Comparison of ENCODE assay signal across 8 cellular contexts in genomic region chr14:65287264-65288131, GRCh38.
A peak's percentile ranks its signal among the peaks of the same experiment; 100 is the strongest.
DNase-seq lines count a peak whose midpoint lies in the region; ATAC-seq and TF ChIP-seq lines count a peak whose summit lies in the region.

No MANE protein-coding gene starts in this region.

- intact Hi-C loops in left colon (cut with DNase I, micrococcal nuclease): no loop called here
- intact Hi-C loops in upper lobe of right lung (cut with DNase I): no loop called here

- no peak overlapping the region for H3K4me3 ChIP-seq in upper lobe of right lung

- DNase-seq in activated CD4-positive, alpha-beta T cell treated with anti-CD3 and anti-CD28 coated beads, Interleukin-2, amount 50 U/mL, for 1 hour: peak; percentile 36
- DNase-seq in left colon: peak in 1 of 2 donors; percentile 33
- no peak for DNase-seq in upper lobe of right lung
- DNase-seq in dedifferentiated amniotic fluid mesenchymal stem cell (ENCODE audit: extremely low spot score): no peak
- DNase-seq in GOT3 (lab: John Stamatoyannopoulos, UW): no peak
- no peak for DNase-seq in retina

- no peak for TF ChIP-seq CTCF in upper lobe of right lung (IDR thresholded peaks at IDR 0.05)

- no peaks in the 10 kb centered on the region for H3K27me3 ChIP-seq in upper lobe of right lung

- ATAC-seq in GM19328 (IDR thresholded peaks at IDR 0.05; ENCODE audit: unreplicated experiment): peak; percentile 55
- peak; percentile 65 for ATAC-seq in HG03159 (IDR thresholded peaks at IDR 0.05; ENCODE audit: unreplicated experiment)
- ATAC-seq in left colon: peak; percentile 34
- ATAC-seq in upper lobe of right lung: peak; percentile 49

- no peaks in the 10 kb centered on the region for H3K36me3 ChIP-seq in upper lobe of right lung

- H3K9me3 ChIP-seq in upper lobe of right lung: no peaks in the 10 kb centered on the region

- H3K27ac ChIP-seq in upper lobe of right lung: no peak overlapping the region

- H3K4me1 ChIP-seq in upper lobe of right lung: peaks cover 10% of the 10 kb centered on the region
